8 cellular contexts compared by ENCODE assay signal in the genomic region with DNA sequence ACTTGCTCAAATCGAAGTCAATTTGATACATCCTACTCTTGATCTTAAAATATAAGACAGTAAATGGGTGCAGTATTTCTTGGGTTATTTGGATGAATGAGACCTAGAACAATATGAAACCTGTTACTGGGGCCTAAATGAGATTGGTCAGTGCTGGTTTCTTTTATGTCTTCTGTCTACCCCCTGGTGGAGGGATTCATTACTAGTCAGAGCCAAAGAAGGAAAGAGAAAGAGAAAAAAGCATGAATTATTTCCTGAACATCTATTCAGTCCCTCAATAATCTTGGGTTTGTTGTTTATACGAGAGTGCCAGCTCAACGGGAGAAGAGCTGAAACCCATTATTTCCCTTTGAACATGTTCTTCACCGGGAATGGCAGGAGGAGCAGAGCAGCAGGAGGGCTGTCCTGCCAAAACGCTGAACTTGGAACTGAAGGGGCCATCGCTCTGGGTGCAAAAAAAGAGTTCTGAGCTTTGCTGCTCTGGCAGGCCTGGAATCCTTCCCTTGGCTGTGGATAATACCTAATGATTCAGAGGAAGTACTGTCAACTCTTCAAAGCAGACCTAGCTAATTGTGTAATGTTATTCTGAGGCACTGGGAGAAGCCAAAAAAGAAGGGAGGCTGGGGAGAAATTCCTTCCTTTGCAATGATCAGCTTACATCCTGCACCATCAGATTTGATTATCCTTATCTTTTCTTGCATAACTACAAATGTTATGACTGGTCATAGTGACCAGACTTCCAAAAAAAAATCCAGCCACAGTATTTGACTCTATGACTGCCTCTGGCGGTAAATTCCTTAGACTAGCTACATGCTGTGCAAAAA.
DNase-seq lines count a peak whose midpoint lies in the region; ATAC-seq, FAIRE-seq and TF ChIP-seq lines count a peak whose summit lies in the region.

No MANE protein-coding gene starts in this region.

- H3K4me3 ChIP-seq in thoracic aorta, result no peak overlapping the region

- DNase-seq in Daoy (ENCODE audit: low read depth) (peak; percentile 75), KBM-7 (peak; percentile 77), hepatic stellate cell (ENCODE audit: low spot score) (peak; percentile 67), thoracic aorta (ENCODE audit: low spot score) (no peak), urothelium cell line (ENCODE audit: low spot score) (no peak), NCI-H1048 (lab: John Stamatoyannopoulos, UW) (no peak)

- peak; percentile 91 for ATAC-seq in GM21447 (IDR thresholded peaks at IDR 0.05; ENCODE audit: unreplicated experiment)
- ATAC-seq in thoracic aorta (ENCODE audit: insufficient number of reproducible peaks, low FRiP score, low read depth), result peak; percentile 47

- H3K27ac ChIP-seq in VCaP (no peak overlapping the region), thoracic aorta (no peak overlapping the region)

- no peaks in the 10 kb centered on the region for H3K9me3 ChIP-seq in thoracic aorta

- no peaks in the 10 kb centered on the region for H3K36me3 ChIP-seq in thoracic aorta

- peaks cover 0 to 7% of the 10 kb centered on the region in 2 donors for H3K4me1 ChIP-seq in thoracic aorta (ENCODE audit: control insufficient read depth in 1 of 2, low read depth in 2 of 2)

- no peak for FAIRE-seq in urothelium cell line (lab: Jason Lieb, UNC)

- in situ Hi-C loops in KBM-7 (cut with MboI; ENCODE audit: low pct_unique_long_range_greater_than_20kb, low sequenced_read_pairs), result loop anchor here (25.0 kb wide), 1 partner anchor 255 kb away; the partner anchor contains the start of gene BMP6

- H3K27me3 ChIP-seq in thoracic aorta (replicated peaks; ENCODE audit: insufficient read depth), result no peaks in the 10 kb centered on the region

- TF ChIP-seq CTCF in VCaP (conservative IDR thresholded peaks at IDR 0.05) (peak; percentile 34; the same call in 1 of the 2 replicates), thoracic aorta (IDR thresholded peaks at IDR 0.05) (peak; percentile 18)

Comparison
In these comparisons a context has a peak if more than half of its experiments do, and no peak if none do; other contexts are left out.
1. DNase-seq: peak in Daoy (single experiment), KBM-7 (single experiment) and hepatic stellate cell (single experiment); none in thoracic aorta (single experiment), urothelium cell line (single experiment) and NCI-H1048 (single experiment).